24 cellular contexts compared by ENCODE assay signal in the genomic region with DNA sequence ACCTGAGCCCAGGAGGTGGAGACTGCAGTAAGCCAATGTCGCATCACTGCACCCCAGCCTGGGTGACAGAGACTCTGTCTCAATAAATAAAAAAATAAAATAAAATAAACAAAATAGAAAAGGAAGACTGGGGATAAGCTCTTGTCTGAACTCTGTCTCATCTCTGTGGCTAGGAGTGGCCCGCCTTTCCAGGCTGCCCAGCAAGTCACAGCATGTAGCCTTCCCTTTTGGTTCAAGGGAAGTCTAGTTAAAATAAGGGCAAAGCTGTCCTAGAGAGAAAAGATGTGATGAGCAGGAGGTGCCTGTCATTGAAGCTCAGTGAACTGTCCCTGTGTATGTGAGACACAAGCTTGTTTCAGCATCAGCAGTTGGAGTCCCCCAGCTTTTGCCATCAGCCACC. TPM values are rescaled to one million over a fixed set of nuclear protein-coding genes. Genes with fewer than 3 reads are reported as not detected.
DNase-seq lines count a peak whose midpoint lies in the region; ATAC-seq and TF ChIP-seq lines count a peak whose summit lies in the region.
"Had no signal": no experiment of that assay in that cellular context is flagged by ENCODE, and none has a peak within 500 bp of the region (broad histone marks: within the 10 kb centered on the region; RNA-seq: fewer than 3 reads in every experiment).

No MANE protein-coding gene starts in this region.

- peak overlapping the region; percentile 18 for H2AFZ ChIP-seq in mammary epithelial cell (ENCODE audit: low read depth, low read length)

- intact Hi-C loops in mammary epithelial cell (cut with micrococcal nuclease) (no loop called here), upper lobe of right lung (cut with DNase I) (loop anchor here (5.0 to 10.0 kb wide), 2 partner anchors 104 to 197 kb away; no protein-coding TSS in a partner anchor)

- H3K4me3 ChIP-seq in RWPE2 (ENCODE audit: severe bottlenecking) (no peak overlapping the region), mammary epithelial cell (replicated peaks in 1 of 3; ENCODE audit: insufficient read depth in 1 of 3, low read depth in 2 of 3, low read length in 3 of 3) (no peak overlapping the region), upper lobe of right lung (no peak overlapping the region), SJCRH30 (no peak overlapping the region)

- dilution Hi-C loops in mammary epithelial cell (cut with HindIII; ENCODE audit: low sequenced_read_pairs), result no loop called here

- peak overlapping the region; percentile 80 for H3K4me2 ChIP-seq in mammary epithelial cell (ENCODE audit: insufficient read depth, low read depth, low read length)
- H3K4me2 ChIP-seq: KMS-11 had no signal

- H3K27ac ChIP-seq in RWPE2 (ENCODE audit: poor library complexity, severe bottlenecking) (peak overlapping the region; percentile 81), mammary epithelial cell (ENCODE audit: insufficient read depth, low read depth, low read length) (no peak overlapping the region), foreskin keratinocyte (no peak overlapping the region), upper lobe of right lung (no peak overlapping the region), SJCRH30 (no peak overlapping the region)
- H3K27ac ChIP-seq: HL-60, KMS-11 had no signal

- 0% methylated on average over 2 of the region's 2 CpGs for WGBS in mammary epithelial cell (ENCODE audit: low coverage, missing lambda C conversion rate)

- peak; percentile 39; the same call in 1 of the 3 replicates for ATAC-seq in RWPE2 (ENCODE audit: low read depth)
- ATAC-seq in foreskin keratinocyte, result peak; percentile 49
- no peak for ATAC-seq in upper lobe of right lung
- no peak for ATAC-seq in GM21825 (IDR thresholded peaks at IDR 0.05; ENCODE audit: unreplicated experiment)
- ATAC-seq: PC-3 had no signal

- H3K9me3 ChIP-seq in RWPE2 (ENCODE audit: severe bottlenecking) (no peaks in the 10 kb centered on the region), mammary epithelial cell (replicated peaks; ENCODE audit: insufficient read depth, low read length) (no peaks in the 10 kb centered on the region), upper lobe of right lung (no peaks in the 10 kb centered on the region), SJCRH30 (replicated peaks) (no peaks in the 10 kb centered on the region)
- H3K9me3 ChIP-seq: SK-N-SH had no signal

- no peak for TF ChIP-seq CTCF in RWPE2 (IDR thresholded peaks at IDR 0.05; ENCODE audit: poor library complexity, severe bottlenecking)
- no peak for TF ChIP-seq CTCF in mammary epithelial cell (conservative IDR thresholded peaks at IDR 0.05 in 1 of 2, IDR thresholded peaks at IDR 0.05 in 1 of 2; ENCODE audit: extremely low read depth in 1 of 2, insufficient read depth in 1 of 2, low read depth in 1 of 2, low read length in 2 of 2)
- TF ChIP-seq CTCF in foreskin keratinocyte (conservative IDR thresholded peaks at IDR 0.05), result no peak
- no peak for TF ChIP-seq CTCF in upper lobe of right lung (IDR thresholded peaks at IDR 0.05)

- CTCF ChIA-PET in mammary epithelial cell (lab: Charles Lee; ENCODE audit: low non-redundant PET), result interaction anchor here (1.2 kb wide), 1 partner anchor 181 kb away, joined by 5 read pairs; no protein-coding TSS in a partner anchor

- DNase-seq in RWPE2 (ENCODE audit: low spot score) (no peak), mammary epithelial cell (peak; percentile 75), foreskin keratinocyte (peak in 1 of 2 donors; percentile 60), upper lobe of right lung (peak; percentile 28), SJCRH30 (no peak), NCI-H1048 (lab: John Stamatoyannopoulos, UW) (no peak)
- DNase-seq: CD4-positive, alpha-beta T cell; COR-L47; DMS79; H7; HFFc6; MV-4-11; NCI-H1417; NCI-H1694 treated with DMSO at 0.1 percent for 48 hours; NCI-H2081 treated with DMSO at 0.1 percent for 48 hours; NCI-H2171 treated with DMSO at 0.1 percent for 48 hours; NCI-H526 treated with DMSO at 0.1 percent for 48 hours; PC-3; SHP77 treated with DMSO at 0.1 percent for 48 hours; SK-N-SH had no signal

- no peaks in the 10 kb centered on the region for H4K20me1 ChIP-seq in mammary epithelial cell (ENCODE audit: insufficient read depth, low read length)

- peaks cover 30% of the 10 kb centered on the region for H3K4me1 ChIP-seq in RWPE2 (ENCODE audit: insufficient read depth, poor library complexity, severe bottlenecking)
- peaks cover 30% of the 10 kb centered on the region for H3K4me1 ChIP-seq in mammary epithelial cell (ENCODE audit: insufficient read depth, low read length)
- peaks cover 14% of the 10 kb centered on the region for H3K4me1 ChIP-seq in foreskin keratinocyte
- no peaks in the 10 kb centered on the region for H3K4me1 ChIP-seq in upper lobe of right lung
- peaks cover 5% of the 10 kb centered on the region; the same call in 1 of the 2 replicates for H3K4me1 ChIP-seq in SJCRH30

- H3K36me3 ChIP-seq in RWPE2 (ENCODE audit: low read depth) (no peaks in the 10 kb centered on the region), mammary epithelial cell (ENCODE audit: insufficient read depth, low read length) (no peaks in the 10 kb centered on the region), upper lobe of right lung (no peaks in the 10 kb centered on the region), SJCRH30 (no peaks in the 10 kb centered on the region)

- in situ Hi-C loops in mammary epithelial cell (cut with MboI; ENCODE audit: low sequenced_read_pairs in 2 of 2), result no loop called here

- no peaks in the 10 kb centered on the region for H3K79me2 ChIP-seq in mammary epithelial cell (ENCODE audit: insufficient read depth, low read length)

- H3K27me3 ChIP-seq in RWPE2 (ENCODE audit: insufficient read depth, poor library complexity, severe bottlenecking) (no peaks in the 10 kb centered on the region), mammary epithelial cell (ENCODE audit: insufficient read depth, low read length) (no peaks in the 10 kb centered on the region), foreskin keratinocyte (no peaks in the 10 kb centered on the region), upper lobe of right lung (peaks cover 5% of the 10 kb centered on the region), SJCRH30 (no peaks in the 10 kb centered on the region)

- no TSS peak for BruUV-seq in mammary epithelial cell (replicated peaks; lab: Mats Ljungman, UMichigan)

- H3K9ac ChIP-seq in mammary epithelial cell (ENCODE audit: insufficient read depth, low read length), result no peak overlapping the region
- H3K9ac ChIP-seq: KMS-11, SK-N-SH had no signal

RNA-seq across cellular contexts. Expression of gene GFAP, which starts 2.7 kb away (rescaled TPM):
- total RNA-seq in mammary epithelial cell (under 1 TPM in 1 of 2 donors, not detected in 1; 0.83 TPM), foreskin keratinocyte (0.10 and 0.39 TPM in 2 replicates), upper lobe of right lung (not detected)
- polyA plus RNA-seq in mammary epithelial cell (not detected), foreskin keratinocyte (0.13 and 0.17 TPM in 2 replicates)
- not detected for polyA minus RNA-seq in mammary epithelial cell
- 0.14 TPM in 1 of 2 replicates, not detected in the other for total RNA-seq in SJCRH30 (2014; rRNA removed; shearing (Covaris generic))
- total RNA-seq: CD4-positive, alpha-beta T cell; HFFc6; RPMI7951 had no signal

RNA-seq across cellular contexts. Expression of gene EFTUD2, which starts 18.8 kb away (rescaled TPM):
- total RNA-seq in mammary epithelial cell (100 to 1,000 TPM in 1 of 2 donors, 10 to 100 TPM in 1; 85.4 to 106 TPM), foreskin keratinocyte (129 and 136 TPM in 2 replicates), upper lobe of right lung (74.4 TPM)
- polyA plus RNA-seq in mammary epithelial cell (105 TPM), foreskin keratinocyte (76.6 and 87.6 TPM in 2 replicates)
- 485 TPM for polyA minus RNA-seq in mammary epithelial cell
- 153 and 172 TPM in 2 replicates for total RNA-seq in SJCRH30 (2014; rRNA removed; shearing (Covaris generic))

RNA-seq across cellular contexts. Expression of gene KIF18B, which starts 29.6 kb away (rescaled TPM):
- total RNA-seq in mammary epithelial cell (10 to 100 TPM in 1 of 2 donors, under 1 TPM in 1; under 0.01 to 25.2 TPM), foreskin keratinocyte (17.0 and 23.2 TPM in 2 replicates), upper lobe of right lung (0.32 TPM)
- polyA plus RNA-seq in mammary epithelial cell (20.9 TPM), foreskin keratinocyte (8.7 and 12.6 TPM in 2 replicates)
- polyA minus RNA-seq in mammary epithelial cell, result 28.8 TPM
- 31.0 and 36.3 TPM in 2 replicates for total RNA-seq in SJCRH30 (2014; rRNA removed; shearing (Covaris generic))

RNA-seq across cellular contexts. Expression of gene C1QL1, which starts 50.1 kb away (rescaled TPM):
- total RNA-seq in mammary epithelial cell, result under 1 TPM in 1 of 2 donors, not detected in 1; 0.54 TPM
- polyA plus RNA-seq in mammary epithelial cell, result 1.9 TPM
- not detected for polyA minus RNA-seq in mammary epithelial cell
- total RNA-seq in foreskin keratinocyte, result 0.17 and 0.18 TPM in 2 replicates
- 0.26 and 0.36 TPM in 2 replicates for polyA plus RNA-seq in foreskin keratinocyte
- total RNA-seq in upper lobe of right lung, result 0.52 TPM
- 0.08 and 0.10 TPM in 2 replicates for total RNA-seq in SJCRH30 (2014; rRNA removed; shearing (Covaris generic))
- total RNA-seq: CD4-positive, alpha-beta T cell had no signal

Comparison
In these comparisons a context has a peak if more than half of its experiments do, and no peak if none do; other contexts are left out.
1. ATAC-seq: peak in RWPE2 (single experiment) and foreskin keratinocyte (single experiment); none in upper lobe of right lung (single experiment) and GM21825 (single experiment).
2. DNase-seq: peak in mammary epithelial cell (single experiment) and upper lobe of right lung (single experiment); none in RWPE2 (single experiment), SJCRH30 (0 of 2) and NCI-H1048 (single experiment).